11 cellular contexts compared by ENCODE assay signal in the genomic region with DNA sequence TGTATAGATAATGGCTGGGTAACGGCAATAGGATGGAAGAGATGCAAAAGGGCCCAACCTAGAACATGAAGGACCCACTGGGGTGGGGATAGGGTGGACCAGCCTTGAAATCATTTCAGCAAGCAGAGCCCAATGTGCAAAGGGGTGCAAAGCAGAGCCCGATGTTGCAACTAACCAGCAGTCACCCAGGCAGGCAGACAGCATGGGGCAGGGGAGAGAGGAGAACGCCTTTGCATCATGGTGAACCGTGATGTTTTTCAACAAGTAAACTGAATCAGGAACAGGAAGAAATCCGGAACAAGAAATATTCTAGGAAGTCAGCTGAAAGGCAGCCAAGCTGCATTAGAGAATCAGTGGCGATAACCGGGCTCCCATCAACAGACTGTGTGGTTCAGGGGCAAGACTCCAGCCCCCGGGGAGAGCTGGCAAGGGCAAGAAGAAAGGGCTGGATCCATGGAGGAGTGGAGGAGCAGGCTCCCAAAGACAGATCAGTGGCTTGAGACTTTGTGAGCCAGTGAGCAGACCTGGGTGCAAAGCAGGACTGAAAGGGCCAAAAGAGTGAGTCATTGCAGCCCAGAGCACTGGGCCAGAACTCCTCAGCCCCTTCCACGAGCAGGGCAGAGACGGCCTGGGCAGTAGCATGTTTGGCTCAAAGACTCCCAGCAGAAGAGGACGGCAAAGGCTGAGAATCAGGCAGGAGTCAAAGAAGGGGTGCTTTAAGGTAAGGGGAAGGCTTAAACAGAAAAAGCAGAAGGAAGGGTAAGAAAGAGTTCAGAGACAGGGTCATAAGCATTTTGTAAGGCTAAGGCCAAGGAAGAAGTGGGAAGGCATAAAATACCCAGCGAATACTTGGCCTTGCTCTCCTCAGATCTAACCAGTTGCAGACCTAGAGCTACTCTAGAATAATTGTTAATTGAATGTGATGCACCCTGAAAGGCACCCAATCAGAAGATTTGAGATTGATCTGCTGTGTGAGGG.
DNase-seq lines count a peak whose midpoint lies in the region; ATAC-seq and TF ChIP-seq lines count a peak whose summit lies in the region.
"Had no signal": no experiment of that assay in that cellular context is flagged by ENCODE, and none has a peak within 500 bp of the region (broad histone marks: within the 10 kb centered on the region; RNA-seq: fewer than 3 reads in every experiment).

No MANE protein-coding gene starts in this region.

- no peak overlapping the region for H3K4me3 Mint-ChIP-seq in activated naive CD4-positive, alpha-beta T cell treated with anti-CD3 and anti-CD28 coated beads, Interleukin-2, amount 10 ng/mL, durations not matched to agents 7 days and 5 days
- H3K4me3 Mint-ChIP-seq: activated B cell treated with CpG ODN at 0.5 μM for 24 hours, memory B cell had no signal

- no peaks in the 10 kb centered on the region for H3K9me3 ChIP-seq in thyroid gland

- no peaks in the 10 kb centered on the region for H3K9me3 Mint-ChIP-seq in activated naive CD4-positive, alpha-beta T cell treated with anti-CD3 and anti-CD28 coated beads, Interleukin-2, amount 10 ng/mL, durations not matched to agents 7 days and 5 days
- H3K9me3 Mint-ChIP-seq: activated B cell treated with CpG ODN at 0.5 μM for 24 hours, memory B cell had no signal

- no peak overlapping the region for H3K27ac Mint-ChIP-seq in activated naive CD4-positive, alpha-beta T cell treated with anti-CD3 and anti-CD28 coated beads, Interleukin-2, amount 10 ng/mL, durations not matched to agents 7 days and 5 days
- H3K27ac Mint-ChIP-seq: activated B cell treated with CpG ODN at 0.5 μM for 24 hours, memory B cell had no signal

- H3K27me3 Mint-ChIP-seq in activated naive CD4-positive, alpha-beta T cell treated with anti-CD3 and anti-CD28 coated beads, Interleukin-2, amount 10 ng/mL, durations not matched to agents 7 days and 5 days = peaks cover 13% of the 10 kb centered on the region

- TF ChIP-seq CTCF in lower leg skin (IDR thresholded peaks at IDR 0.05) = no peak
- no peak for TF ChIP-seq CTCF in thyroid gland (IDR thresholded peaks at IDR 0.05)

- H3K4me3 ChIP-seq in lower leg skin (ENCODE audit: low read depth, poor library complexity, severe bottlenecking) = no peak overlapping the region
- H3K4me3 ChIP-seq in thyroid gland (replicated peaks in 1 of 3) = no peak overlapping the region

- no peaks in the 10 kb centered on the region for H3K4me1 Mint-ChIP-seq in activated naive CD4-positive, alpha-beta T cell treated with anti-CD3 and anti-CD28 coated beads, Interleukin-2, amount 10 ng/mL, durations not matched to agents 7 days and 5 days
- H3K4me1 Mint-ChIP-seq: activated B cell treated with CpG ODN at 0.5 μM for 24 hours, memory B cell had no signal

- WGBS in lower leg skin, 2 donors = 50 to 58% methylated on average over 12 of the region's 12 CpGs
- WGBS in thyroid gland, 2 donors = 55 to 66% methylated on average over 12 of the region's 12 CpGs

- no peaks in the 10 kb centered on the region for H3K36me3 ChIP-seq in thyroid gland

- DNase-seq in MV-4-11 (lab: John Stamatoyannopoulos, UW) = peak; percentile 59
- peak; percentile 43 for DNase-seq in dermis blood vessel endothelial cell
- DNase-seq in lower leg skin (ENCODE audit: low spot score in 2 of 2) = peak; percentile 43 to 87
- DNase-seq in thyroid gland = peak; percentile 10 to 24
- no peak for DNase-seq in OCI-M1 (lab: John Stamatoyannopoulos, UW)
- no peak for DNase-seq in NCI-H146 (lab: John Stamatoyannopoulos, UW)
- no peak for DNase-seq in activated naive CD4-positive, alpha-beta T cell treated with anti-CD3 and anti-CD28 coated beads, Interleukin-2, amount 10 ng/mL, durations not matched to agents 7 days and 5 days
- DNase-seq: activated B cell treated with CpG ODN at 0.5 μM for 24 hours, NCI-H510A had no signal

- CTCF ChIA-PET in activated naive CD4-positive, alpha-beta T cell treated with anti-CD3 and anti-CD28 coated beads, Interleukin-2, amount 10 ng/mL, durations not matched to agents 7 days and 5 days (lab: Charles Lee) = no interaction called here

- no peaks in the 10 kb centered on the region for H3K36me3 Mint-ChIP-seq in activated naive CD4-positive, alpha-beta T cell treated with anti-CD3 and anti-CD28 coated beads, Interleukin-2, amount 10 ng/mL, durations not matched to agents 7 days and 5 days
- H3K36me3 Mint-ChIP-seq: memory B cell had no signal

- H3K27ac ChIP-seq in thyroid gland = peak overlapping the region in 1 of 3 donors; percentile 36

- H3K27me3 ChIP-seq in thyroid gland = no peaks in the 10 kb centered on the region

- H3K4me1 ChIP-seq in thyroid gland = no peaks in the 10 kb centered on the region

- no peak for ATAC-seq in HG03175 (IDR thresholded peaks at IDR 0.05; ENCODE audit: unreplicated experiment)

- intact Hi-C loops in lower leg skin (cut with DNase I; ENCODE audit: low total_unique reads) (no loop called here), thyroid gland (cut with DNase I) (no loop called here)

- TF ChIP-seq POLR2A in lower leg skin (IDR thresholded peaks at IDR 0.05) = no peak
- TF ChIP-seq POLR2A in thyroid gland (IDR thresholded peaks at IDR 0.05) = no peak

Comparison
In these comparisons a context has a peak if more than half of its experiments do, and no peak if none do; other contexts are left out.
1. DNase-seq: peak in MV-4-11 (single experiment), dermis blood vessel endothelial cell (single experiment), lower leg skin (2 of 2) and thyroid gland (2 of 2); none in OCI-M1 (single experiment), NCI-H146 (single experiment) and activated naive CD4-positive, alpha-beta T cell treated with anti-CD3 and anti-CD28 coated beads, Interleukin-2, amount 10 ng/mL, durations not matched to agents 7 days and 5 days (single experiment).